In the genomic region with DNA sequence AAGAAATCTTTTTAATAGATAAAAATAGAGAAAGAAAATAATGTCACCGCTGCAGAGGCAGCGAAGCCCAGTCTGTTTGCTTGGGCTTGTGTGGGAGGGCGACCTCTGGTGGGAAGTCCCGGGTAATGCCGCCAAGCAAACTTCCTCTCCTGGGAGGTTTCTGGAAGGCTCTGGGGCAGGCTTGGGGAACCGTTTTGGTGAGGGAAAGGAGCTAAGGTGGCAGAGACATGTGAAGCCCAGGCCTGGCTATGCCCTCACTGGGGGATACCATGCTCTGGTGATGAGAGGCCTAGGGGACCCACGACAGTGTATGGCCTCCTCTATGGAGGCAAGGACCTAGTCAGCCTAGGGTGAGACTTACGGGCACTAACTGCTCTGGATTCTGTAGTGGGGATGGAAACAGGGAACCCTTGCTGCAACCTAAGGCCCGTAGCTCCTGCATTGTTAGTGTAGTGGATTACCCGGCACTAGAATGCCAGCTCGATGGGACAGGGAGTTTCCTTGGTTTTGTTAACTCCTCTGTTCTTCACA, we compare ENCODE assay signal across 9 cellular contexts.
DNase-seq lines count a peak whose midpoint lies in the region; ATAC-seq and TF ChIP-seq lines count a peak whose summit lies in the region.
"Had no signal": no experiment of that assay in that cellular context is flagged by ENCODE, and none has a peak within 500 bp of the region (broad histone marks: within the 10 kb centered on the region; RNA-seq: fewer than 3 reads in every experiment).

No MANE protein-coding gene starts in this region.

- H3K27me3 ChIP-seq in upper lobe of left lung, result no peaks in the 10 kb centered on the region

- H3K9me3 Mint-ChIP-seq in neural crest cell, result no peaks in the 10 kb centered on the region

- peaks cover 0 to 8% (median 5%) of the 10 kb centered on the region in 4 donors for H3K9me3 ChIP-seq in upper lobe of left lung

- TF ChIP-seq EP300 in upper lobe of left lung (IDR thresholded peaks at IDR 0.05), result no peak

- POLR2A ChIA-PET in GM10248 (lab: Yijun Ruan, JAX), result no interaction called here

- TF ChIP-seq POLR2A in upper lobe of left lung (IDR thresholded peaks at IDR 0.05), result no peak

- peak overlapping the region; percentile 81 for H3K4me3 Mint-ChIP-seq in neural crest cell
- H3K4me3 Mint-ChIP-seq: naive B cell had no signal

- peak; percentile 71 for ATAC-seq in HG02798 (IDR thresholded peaks at IDR 0.05; ENCODE audit: poor library complexity, unreplicated experiment)
- peak; percentile 78 to 91 for ATAC-seq in upper lobe of left lung (ENCODE audit: low FRiP score in 2 of 2)

- CTCF ChIA-PET in GM10248 (lab: Yijun Ruan, JAX), result interaction anchor here (0.7 to 3.1 kb wide), 6 partner anchors 9 to 23 kb away, joined by 3 to 31 read pairs (median 4); no protein-coding TSS in a partner anchor

- 29 to 41% methylated on average over 10 of the region's 11 CpGs for WGBS in upper lobe of left lung, 2 donors

- no peak overlapping the region for H3K4me3 ChIP-seq in fibroblast of pulmonary artery (replicated peaks; ENCODE audit: low read depth, low read length)
- H3K4me3 ChIP-seq in upper lobe of left lung, result peak overlapping the region in 2 of 4 donors; percentile 28 to 33

- no peak overlapping the region for H3K27ac Mint-ChIP-seq in neural crest cell (ENCODE audit: unreplicated experiment)
- H3K27ac Mint-ChIP-seq: naive B cell had no signal

- H3K36me3 Mint-ChIP-seq in neural crest cell (ENCODE audit: low read depth), result peaks cover 6% of the 10 kb centered on the region
- H3K36me3 Mint-ChIP-seq: naive B cell had no signal

- peak; percentile 73 for DNase-seq in GM10248 (ENCODE audit: extremely low spot score)
- DNase-seq in NCI-H460 (ENCODE audit: extremely low read depth, low read depth), result peak; percentile 48
- DNase-seq in activated T-cell treated with anti-CD3 and anti-CD28 coated beads for 48 hours (ENCODE audit: low read depth), result peak; percentile 31
- peak; percentile 76 for DNase-seq in fibroblast of pulmonary artery (ENCODE audit: low read depth)
- DNase-seq in neural crest cell (ENCODE audit: low read depth, low spot score), result peak; percentile 77
- DNase-seq in upper lobe of left lung, result peak in 1 of 2 donors; percentile 70
- DNase-seq: naive B cell had no signal

- H3K27ac ChIP-seq in 22Rv1 (peak overlapping the region; percentile 97), upper lobe of left lung (no peak overlapping the region)

- peaks cover 12 to 30% (median 27%) of the 10 kb centered on the region in 4 donors for H3K4me1 ChIP-seq in upper lobe of left lung

- TF ChIP-seq CTCF in 22Rv1 (IDR thresholded peaks at IDR 0.05) (peak; percentile 96), GM10248 (IDR thresholded peaks at IDR 0.05; ENCODE audit: control extremely low read depth, extremely low read depth, low read depth, missing control alignments) (peak; percentile 71), fibroblast of pulmonary artery (IDR thresholded peaks at IDR 0.05; ENCODE audit: low read length, missing control alignments) (peak; percentile 98), neural crest cell (conservative IDR thresholded peaks at IDR 0.05) (peak; percentile 95), upper lobe of left lung (IDR thresholded peaks at IDR 0.05) (peak; percentile 71 to 97 (median 85))

- no peaks in the 10 kb centered on the region for H3K36me3 ChIP-seq in upper lobe of left lung

- peaks cover 5% of the 10 kb centered on the region for H3K27me3 Mint-ChIP-seq in neural crest cell (ENCODE audit: low read depth)

- H3K4me1 Mint-ChIP-seq in neural crest cell, result peaks cover 38% of the 10 kb centered on the region
- H3K4me1 Mint-ChIP-seq: naive B cell had no signal
